10 cellular contexts compared by ENCODE assay signal in genomic region chr17:78329263-78330059, GRCh38.
DNase-seq lines count a peak whose midpoint lies in the region; ATAC-seq lines count a peak whose summit lies in the region.
"Had no signal": no experiment of that assay in that cellular context is flagged by ENCODE, and none has a peak within 500 bp of the region (broad histone marks: within the 10 kb centered on the region; RNA-seq: fewer than 3 reads in every experiment).

No MANE protein-coding gene starts in this region.

- H3K4me3 ChIP-seq in skin epidermis: no peak overlapping the region

- no peak overlapping the region for H3K4me3 Mint-ChIP-seq in T-helper 2 cell treated with Interferon-gamma antibody and Interleukin-4, amounts not matched to agents 5 μg/mL and 100 μg/mL, for 36 hours
- H3K4me3 Mint-ChIP-seq in dendritic cell treated with granulocyte-macrophage colony-stimulating factor and Interleukin-4, amounts not matched to agents 40 ng/mL and 50 ng/mL, for 4 days: peak overlapping the region; percentile 4
- H3K4me3 Mint-ChIP-seq: B cell had no signal

- no peaks in the 10 kb centered on the region for H3K36me3 Mint-ChIP-seq in T-helper 2 cell treated with Interferon-gamma antibody and Interleukin-4, amounts not matched to agents 5 μg/mL and 100 μg/mL, for 36 hours (ENCODE audit: low read depth)
- no peaks in the 10 kb centered on the region for H3K36me3 Mint-ChIP-seq in dendritic cell treated with granulocyte-macrophage colony-stimulating factor and Interleukin-4, amounts not matched to agents 40 ng/mL and 50 ng/mL, for 4 days (ENCODE audit: low read depth)

- peaks cover 26% of the 10 kb centered on the region for H3K4me1 Mint-ChIP-seq in T-helper 2 cell treated with Interferon-gamma antibody and Interleukin-4, amounts not matched to agents 5 μg/mL and 100 μg/mL, for 36 hours (ENCODE audit: low read depth)
- H3K4me1 Mint-ChIP-seq in dendritic cell treated with granulocyte-macrophage colony-stimulating factor and Interleukin-4, amounts not matched to agents 40 ng/mL and 50 ng/mL, for 4 days (ENCODE audit: low read depth): peaks cover 66% of the 10 kb centered on the region

- no peak for ATAC-seq in HG02870 (IDR thresholded peaks at IDR 0.05; ENCODE audit: unreplicated experiment)

- H3K9me3 Mint-ChIP-seq in T-helper 2 cell treated with Interferon-gamma antibody and Interleukin-4, amounts not matched to agents 5 μg/mL and 100 μg/mL, for 36 hours: no peaks in the 10 kb centered on the region
- H3K9me3 Mint-ChIP-seq in dendritic cell treated with granulocyte-macrophage colony-stimulating factor and Interleukin-4, amounts not matched to agents 40 ng/mL and 50 ng/mL, for 4 days: no peaks in the 10 kb centered on the region

- no peaks in the 10 kb centered on the region for H3K27me3 Mint-ChIP-seq in T-helper 2 cell treated with Interferon-gamma antibody and Interleukin-4, amounts not matched to agents 5 μg/mL and 100 μg/mL, for 36 hours (ENCODE audit: low read depth)
- H3K27me3 Mint-ChIP-seq in dendritic cell treated with granulocyte-macrophage colony-stimulating factor and Interleukin-4, amounts not matched to agents 40 ng/mL and 50 ng/mL, for 4 days: no peaks in the 10 kb centered on the region

- H3K27ac Mint-ChIP-seq in T-helper 2 cell treated with Interferon-gamma antibody and Interleukin-4, amounts not matched to agents 5 μg/mL and 100 μg/mL, for 36 hours: peak overlapping the region; percentile 56
- peak overlapping the region; percentile 55 for H3K27ac Mint-ChIP-seq in dendritic cell treated with granulocyte-macrophage colony-stimulating factor and Interleukin-4, amounts not matched to agents 40 ng/mL and 50 ng/mL, for 4 days
- H3K27ac Mint-ChIP-seq: B cell had no signal

- peak overlapping the region in 20 of 21 experiments; percentile 19 to 77 (median 66) for H3K27ac ChIP-seq in skin epidermis

- no peak for DNase-seq in T-helper 2 cell treated with Interferon-gamma antibody and Interleukin-4, amounts not matched to agents 5 μg/mL and 100 μg/mL, for 36 hours (ENCODE audit: low spot score)
- DNase-seq in T-helper 2 cell: no peak
- peak; percentile 11 for DNase-seq in OCI-M1 (lab: John Stamatoyannopoulos, UW)
- no peak for DNase-seq in middle frontal gyrus (ENCODE audit: extremely low spot score, low spot score)
- DNase-seq in SHP77 treated with DMSO at 0.1 percent for 48 hours (lab: John Stamatoyannopoulos, UW): no peak
- DNase-seq: NCI-H69 had no signal

- intact Hi-C loops in dendritic cell treated with granulocyte-macrophage colony-stimulating factor and Interleukin-4, amounts not matched to agents 40 ng/mL and 50 ng/mL, for 4 days (cut with micrococcal nuclease): no loop called here
